In genomic region chr17:81958633-81959342, GRCh38 we compare ENCODE assay signal across 1 cellular context.
TF ChIP-seq lines count a peak whose summit lies in the region.

No MANE protein-coding gene starts in this region.

TF ChIP-seq in IMR-90, 13 proteins besides CTCF, POLR2A, EP300 and RAD21 (continued from another document):
- no peak for TF ChIP-seq USF2 (IDR thresholded peaks at IDR 0.05; ENCODE audit: low read depth, low read length)
- no peak for TF ChIP-seq SMC3 (IDR thresholded peaks at IDR 0.05; ENCODE audit: low read depth, low read length)
- TF ChIP-seq CHD1 (IDR thresholded peaks at IDR 0.05; ENCODE audit: low read depth, low read length), result no peak
- no peak for TF ChIP-seq RFX5 (IDR thresholded peaks at IDR 0.05; ENCODE audit: low read depth, low read length)
- TF ChIP-seq FOS (IDR thresholded peaks at IDR 0.05; ENCODE audit: low read depth, low read length), result no peak
- no peak for TF ChIP-seq MAZ (IDR thresholded peaks at IDR 0.05; ENCODE audit: borderline replicate concordance, low read depth, low read length)
- no peak for TF ChIP-seq MAFK (IDR thresholded peaks at IDR 0.05; ENCODE audit: low read depth, low read length)
- TF ChIP-seq MXI1 (IDR thresholded peaks at IDR 0.05; ENCODE audit: borderline replicate concordance, low read depth, low read length), result no peak
- TF ChIP-seq BHLHE40 (IDR thresholded peaks at IDR 0.05; ENCODE audit: low read depth, low read length), result no peak
- TF ChIP-seq ELK1 (IDR thresholded peaks at IDR 0.05; ENCODE audit: borderline replicate concordance, low read depth, low read length), result no peak
- TF ChIP-seq RCOR1 (IDR thresholded peaks at IDR 0.05; ENCODE audit: insufficient replicate concordance, low read length), result no peak
- TF ChIP-seq CEBPB (IDR thresholded peaks at IDR 0.05; ENCODE audit: low read depth, low read length), result no peak
